8 cellular contexts compared by ENCODE assay signal in genomic region chr20:12458241-12458640, GRCh38.
"Had no signal": no experiment of that assay in that cellular context is flagged by ENCODE, and none has a peak within 500 bp of the region (broad histone marks: within the 10 kb centered on the region; RNA-seq: fewer than 3 reads in every experiment).

No MANE protein-coding gene starts in this region.

- H3K4me3 ChIP-seq: GM12878 had no signal

- FAIRE-seq: G401.6, GM12878, GM12891, GM12892, GM18507, GM19239 had no signal

- DNase-seq: GDM1, GF-D8 had no signal

- ATAC-seq: GM12878 had no signal
